ENCODE assay signal across 8 cellular contexts in genomic region chr4:26583538-26583864, GRCh38. TPM values are rescaled to one million over a fixed set of nuclear protein-coding genes. Genes with fewer than 3 reads are reported as not detected.
DNase-seq lines count a peak whose midpoint lies in the region; ATAC-seq and TF ChIP-seq lines count a peak whose summit lies in the region.

No MANE protein-coding gene starts in this region.

- no peak for TF ChIP-seq POLR2A in sigmoid colon (IDR thresholded peaks at IDR 0.05)

- H3K4me1 ChIP-seq in heart right ventricle (peaks cover 0 to 24% (median 15%) of the 10 kb centered on the region in 9 donors), sigmoid colon (peaks cover 0 to 21% (median 13%) of the 10 kb centered on the region in 4 donors)

- WGBS in heart right ventricle, 2 donors = 4 to 10% methylated on average over 11 of the region's 11 CpGs
- 1 to 3% methylated on average over 11 of the region's 11 CpGs for WGBS in sigmoid colon, 2 donors

- TF ChIP-seq CTCF in VCaP (conservative IDR thresholded peaks at IDR 0.05) (no peak), heart right ventricle (IDR thresholded peaks at IDR 0.05) (no peak), sigmoid colon (IDR thresholded peaks at IDR 0.05) (no peak)

- peak; percentile 45 for DNase-seq in DMS79 treated with DMSO at 0.1 percent for 48 hours (lab: John Stamatoyannopoulos, UW)
- DNase-seq in heart right ventricle = no peak
- DNase-seq in sigmoid colon = no peak
- DNase-seq in G401 (ENCODE audit: low spot score) = no peak
- no peak for DNase-seq in germinal center (ENCODE audit: low spot score)

- H3K27ac ChIP-seq in VCaP (peak overlapping the region; percentile 87), heart right ventricle (peak overlapping the region in 9 of 10 donors; percentile 59 to 86 (median 76)), sigmoid colon (peak overlapping the region; percentile 74 to 80 (median 79))

- H3K27me3 ChIP-seq in heart right ventricle (no peaks in the 10 kb centered on the region), sigmoid colon (no peaks in the 10 kb centered on the region)

- peak; percentile 47 for ATAC-seq in GM19467 (IDR thresholded peaks at IDR 0.05; ENCODE audit: unreplicated experiment)
- peak; percentile 54 for ATAC-seq in HG03520 (IDR thresholded peaks at IDR 0.05; ENCODE audit: unreplicated experiment)
- peak; percentile 40 to 75 (median 64) for ATAC-seq in heart right ventricle

- H3K36me3 ChIP-seq in heart right ventricle (no peaks in the 10 kb centered on the region), sigmoid colon (no peaks in the 10 kb centered on the region)

- in situ Hi-C loops in G401 (cut with HindIII; ENCODE audit: low sequenced_read_pairs) = no loop called here

- H3K4me3 ChIP-seq in heart right ventricle (peak overlapping the region; percentile 40 to 89 (median 80)), sigmoid colon (peak overlapping the region; percentile 61 to 73 (median 70))

- intact Hi-C loops in heart right ventricle (cut with DNase I) (loop anchor here in 5 of 10 donors (5.0 to 10.0 kb wide), 4 partner anchors 271 to 431 kb away; partner anchors contain the start of gene STIM2 (in 1 of the 5)), sigmoid colon (cut with DNase I) (loop anchor here (10.0 kb wide), 2 partner anchors 129 to 281 kb away; partner anchors contain the start of gene STIM2)

- no peak for TF ChIP-seq EP300 in sigmoid colon (IDR thresholded peaks at IDR 0.05)

- peaks cover 0 to 16% (median 0%) of the 10 kb centered on the region in 11 donors for H3K9me3 ChIP-seq in heart right ventricle
- no peaks in the 10 kb centered on the region for H3K9me3 ChIP-seq in sigmoid colon

RNA-seq across cellular contexts. Expression of gene TBC1D19, which starts 0.4 kb away (rescaled TPM):
- total RNA-seq in heart right ventricle = 10 to 100 TPM in 4 of 10 donors, 1 to 10 TPM in 6; 6.1 to 10.7 (median 9.7) TPM
- polyA plus RNA-seq in heart right ventricle = 1 to 10 TPM; 1.6 to 4.0 TPM
- 10 to 100 TPM; 21.6 to 31.8 (median 27.2) TPM for total RNA-seq in sigmoid colon
- polyA plus RNA-seq in sigmoid colon = 1 to 10 TPM; 1.4 to 2.4 (median 2.4) TPM
- total RNA-seq in G401 (2014; rRNA removed; shearing (Covaris generic)) = 7.6 and 12.9 TPM in 2 replicates
